In the genomic region with DNA sequence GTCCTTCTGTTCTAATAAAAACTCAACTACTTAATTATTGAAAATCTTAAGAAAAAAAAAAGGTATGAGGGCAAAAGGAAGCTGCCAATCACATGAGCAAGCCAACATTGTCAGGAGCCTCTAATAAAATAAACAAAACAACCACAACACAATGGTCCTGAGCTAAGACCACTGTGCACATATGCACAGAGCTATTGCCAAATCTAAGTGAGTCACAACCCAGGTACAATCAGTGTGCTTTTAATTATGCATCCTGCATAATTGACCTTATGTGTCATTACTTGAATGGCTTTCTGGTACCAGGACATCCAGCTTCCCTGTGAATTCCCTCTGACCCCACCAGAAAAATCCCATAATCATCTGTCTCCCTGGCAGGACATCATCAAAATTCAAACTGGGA, we compare ENCODE assay signal across 29 cellular contexts.
DNase-seq lines count a peak whose midpoint lies in the region; ATAC-seq, FAIRE-seq and TF ChIP-seq lines count a peak whose summit lies in the region.
"Had no signal": no experiment of that assay in that cellular context is flagged by ENCODE, and none has a peak within 500 bp of the region (broad histone marks: within the 10 kb centered on the region; RNA-seq: fewer than 3 reads in every experiment).

No MANE protein-coding gene starts in this region.

- H3K4me3 ChIP-seq in H1 (ENCODE audit: extremely low read depth in 1 of 4, insufficient read depth in 2 of 4, low read depth in 3 of 4, low read length in 4 of 4) = no peak overlapping the region
- H3K4me3 ChIP-seq: ascending aorta, colonic mucosa, pancreas, uterus had no signal

- no peak for TF ChIP-seq EP300 in H1 (IDR thresholded peaks at IDR 0.05; ENCODE audit: borderline replicate concordance in 1 of 2, low read depth in 2 of 2, low read length in 2 of 2)

- H2BK120ac ChIP-seq in H1 (replicated peaks; ENCODE audit: low read depth, low read length) = no peak overlapping the region

- 0 out of 2 replicates have a peak overlapping the region, but pooled peaks have one; percentile 0 for H2BK15ac ChIP-seq in H1 (ENCODE audit: low read length)

- peaks cover 0 to 3% of the 10 kb centered on the region in 2 experiments; a peak in 1 of 4 replicates for H3K79me2 ChIP-seq in H1 (ENCODE audit: control insufficient read depth in 1 of 2, insufficient read depth in 2 of 2, low read length in 2 of 2)

- CTCF ChIA-PET in H1 (lab: Charles Lee; ENCODE audit: partially characterized antibody) = interaction anchor here (0.6 to 2.5 kb wide), 7 partner anchors 8 to 352 kb away, joined by 3 to 11 read pairs (median 3); no protein-coding TSS in a partner anchor

- no peak overlapping the region for H2BK20ac ChIP-seq in H1 (ENCODE audit: low read length)

- H4K91ac ChIP-seq in H1 (replicated peaks; ENCODE audit: insufficient read length, low read length) = peak overlapping the region; percentile 7

- 0 out of 2 replicates have a peak, but pooled peaks cover 3% of the 10 kb centered on the region for H3K23me2 ChIP-seq in H1 (ENCODE audit: low read depth, low read length)

- H3K27ac ChIP-seq in H1 (ENCODE audit: low read depth, low read length) = no peak overlapping the region
- H3K27ac ChIP-seq: ascending aorta, C4-2B, colonic mucosa, pancreas, uterus had no signal

- H3K4me2 ChIP-seq in H1 (ENCODE audit: insufficient read depth in 1 of 2, low read depth in 2 of 2, low read length in 2 of 2) = no peak overlapping the region

- H3K9ac ChIP-seq in H1 (replicated peaks in 1 of 4; ENCODE audit: extremely low read depth in 1 of 4, low read depth in 3 of 4, low read length in 3 of 4) = no peak overlapping the region

- H3K4me1 ChIP-seq in H1 (replicated peaks in 1 of 4; ENCODE audit: control insufficient read depth in 3 of 4, insufficient read depth in 4 of 4, low read length in 3 of 4) = peaks cover 23 to 29% (median 27%) of the 10 kb centered on the region in 4 experiments
- H3K4me1 ChIP-seq: ascending aorta, colonic mucosa, pancreas, uterus had no signal

- H3K56ac ChIP-seq in H1 (replicated peaks; ENCODE audit: insufficient read length, low read depth, low read length) = no peak overlapping the region

- no peak for TF ChIP-seq RAD21 in H1 (IDR thresholded peaks at IDR 0.05 in 1 of 2, conservative IDR thresholded peaks at IDR 0.05 in 1 of 2; ENCODE audit: low read depth in 2 of 2, low read length in 2 of 2)

- ATAC-seq in HG03045 (IDR thresholded peaks at IDR 0.05; ENCODE audit: unreplicated experiment) (no peak), left lobe of liver (no peak)
- ATAC-seq: activated CD4-positive, CD25-positive, alpha-beta regulatory T cell treated with anti-CD3 and anti-CD28 coated beads, Interleukin-2, amount 50 U/mL, for 24 hours; natural killer cell; pancreas; Right ventricle myocardium inferior; sciatic nerve had no signal

- no peak overlapping the region for H3K18ac ChIP-seq in H1 (ENCODE audit: extremely low read depth, low read length)

- H3K36me3 ChIP-seq in H1 (ENCODE audit: control insufficient read depth in 2 of 4, insufficient read depth in 4 of 4, low read length in 3 of 4) = no peaks in the 10 kb centered on the region
- H3K36me3 ChIP-seq: ascending aorta, colonic mucosa, pancreas, uterus had no signal

- H4K8ac ChIP-seq in H1 (ENCODE audit: extremely low read depth, insufficient read depth, low read length) = no peak overlapping the region

- POLR2A ChIA-PET in H1 (lab: Charles Lee; ENCODE audit: partially characterized antibody) = no interaction called here

- no peak overlapping the region for H2BK5ac ChIP-seq in H1 (ENCODE audit: low read depth, low read length)

- H2AFZ ChIP-seq in H1 (ENCODE audit: low read length) = no peak overlapping the region

- FAIRE-seq in H1 (lab: Jason Lieb, UNC) = no peak
- FAIRE-seq: endometrium, frontal cortex, GM12891, kidney, pancreas had no signal

- H3K27me3 ChIP-seq in H1 (replicated peaks in 1 of 4; ENCODE audit: control insufficient read depth in 3 of 4, extremely low read depth in 1 of 4, insufficient read depth in 3 of 4, low read length in 3 of 4) = no peaks in the 10 kb centered on the region
- H3K27me3 ChIP-seq: ascending aorta, colonic mucosa, pancreas, uterus had no signal

- no peak overlapping the region for H4K5ac ChIP-seq in H1 (ENCODE audit: insufficient read length, low read depth, low read length)

- H3K4ac ChIP-seq in H1 (replicated peaks; ENCODE audit: insufficient read length, low read depth, low read length) = no peak overlapping the region

- H3K23ac ChIP-seq in H1 (ENCODE audit: insufficient read length) = no peak overlapping the region

- no peaks in the 10 kb centered on the region for H3K79me1 ChIP-seq in H1 (ENCODE audit: low read depth, low read length)

- no peak overlapping the region for H2BK12ac ChIP-seq in H1 (ENCODE audit: low read depth, low read length)

- no peak for TF ChIP-seq POLR2A in H1 (IDR thresholded peaks at IDR 0.05; ENCODE audit: control extremely low read depth in 1 of 2, low read depth in 2 of 2, low read length in 2 of 2)

- H3K14ac ChIP-seq in H1 (ENCODE audit: insufficient read length) = no peak overlapping the region

- no peak overlapping the region for H2AK5ac ChIP-seq in H1 (ENCODE audit: low read depth, low read length)

- TF ChIP-seq CTCF in H1 (IDR thresholded peaks at IDR 0.05; ENCODE audit: control extremely low read depth in 1 of 3, insufficient read depth in 1 of 3, low read depth in 1 of 3, low read length in 3 of 3) = no peak

- H3K9me3 ChIP-seq in H1 (ENCODE audit: insufficient read depth in 2 of 2, low read depth in 1 of 2, low read length in 1 of 2) = no peaks in the 10 kb centered on the region
- H3K9me3 ChIP-seq: ascending aorta, colonic mucosa, pancreas, uterus had no signal

- no peaks in the 10 kb centered on the region for H4K20me1 ChIP-seq in H1 (replicated peaks in 1 of 2; ENCODE audit: control insufficient read depth in 1 of 2, insufficient read depth in 2 of 2, low read length in 2 of 2)

- peak; percentile 36 for DNase-seq in EL
- peak; percentile 20 for DNase-seq in RPMI7951 (ENCODE audit: low read depth)
- DNase-seq in H1 (ENCODE audit: low read depth in 1 of 2, low spot score in 2 of 2) = no peak
- DNase-seq in lung microvascular endothelial cell (ENCODE audit: low read depth in 2 of 2) = peak; percentile 19 to 76
- no peak for DNase-seq in epidermal melanocyte (ENCODE audit: insufficient read length, low spot score)
- no peak for DNase-seq in DMS114 treated with DMSO at 0.1 percent for 48 hours (lab: John Stamatoyannopoulos, UW; ENCODE audit: unreplicated experiment)
- no peak for DNase-seq in left lobe of liver (ENCODE audit: low spot score)
- DNase-seq: ACHN; activated naive CD4-positive, alpha-beta T cell treated with anti-CD3 and anti-CD28 coated beads for 36 hours; activated T-cell treated with anti-CD3 and anti-CD28 coated beads, Interleukin-2, amount 50 U/mL, for 48 hours; colonic mucosa; GOT3; hypothalamus; kidney; mesendoderm; natural killer cell; NCI-H1417 treated with DMSO at 0.1 percent for 48 hours; NCI-H524; pancreas; uterus had no signal

TF ChIP-seq in H1, 55 proteins besides CTCF, POLR2A, EP300 and RAD21 (continues in another document):
- TF ChIP-seq SIN3A (conservative IDR thresholded peaks at IDR 0.05 in 1 of 2, IDR thresholded peaks at IDR 0.05 in 1 of 2; ENCODE audit: low read depth in 1 of 2, low read length in 2 of 2) = no peak
- TF ChIP-seq SIX5 (IDR thresholded peaks at IDR 0.05; ENCODE audit: low read depth, low read length) = no peak
- TF ChIP-seq SRF (IDR thresholded peaks at IDR 0.05; ENCODE audit: low read depth, low read length) = no peak
- no peak for TF ChIP-seq TEAD4 (IDR thresholded peaks at IDR 0.05; ENCODE audit: low read depth, low read length)

Comparison
In these comparisons a context has a peak if more than half of its experiments do, and no peak if none do; other contexts are left out.
1. DNase-seq: peak in EL (single experiment), RPMI7951 (single experiment) and lung microvascular endothelial cell (2 of 2); none in H1 (0 of 2), epidermal melanocyte (single experiment), DMS114 treated with DMSO at 0.1 percent for 48 hours (single experiment) and left lobe of liver (single experiment).